In genomic region chr10:71409516-71410104, GRCh38 we compare ENCODE assay signal across 21 cellular contexts. TPM values are rescaled to one million over a fixed set of nuclear protein-coding genes. Genes with fewer than 3 reads are reported as not detected.
DNase-seq lines count a peak whose midpoint lies in the region; FAIRE-seq and TF ChIP-seq lines count a peak whose summit lies in the region.
"Had no signal": no experiment of that assay in that cellular context is flagged by ENCODE, and none has a peak within 500 bp of the region (broad histone marks: within the 10 kb centered on the region; RNA-seq: fewer than 3 reads in every experiment).

No MANE protein-coding gene starts in this region.

- intact Hi-C loops in ovary (cut with DNase I): no loop called here

- peaks cover 8% of the 10 kb centered on the region for H3K4me1 Mint-ChIP-seq in neural progenitor cell

- H2BK20ac ChIP-seq in H1 (ENCODE audit: low read length): no peak overlapping the region

- H3K27me3 Mint-ChIP-seq in neural progenitor cell (ENCODE audit: insufficient read depth, low read depth): no peaks in the 10 kb centered on the region

- no peak for TF ChIP-seq CTCF in H1 (IDR thresholded peaks at IDR 0.05; ENCODE audit: control extremely low read depth in 1 of 3, insufficient read depth in 1 of 3, low read depth in 1 of 3, low read length in 3 of 3)
- TF ChIP-seq CTCF in neural progenitor cell (IDR thresholded peaks at IDR 0.05): no peak
- no peak for TF ChIP-seq CTCF in ovary (IDR thresholded peaks at IDR 0.05)

- H3K36me3 ChIP-seq in H1 (ENCODE audit: control insufficient read depth in 2 of 4, insufficient read depth in 4 of 4, low read length in 3 of 4) (no peaks in the 10 kb centered on the region), neural progenitor cell (peaks cover 3% of the 10 kb centered on the region), ovary (no peaks in the 10 kb centered on the region)

- H3K14ac ChIP-seq in H1 (ENCODE audit: insufficient read length): no peak overlapping the region

- H3K4me1 ChIP-seq in H1 (replicated peaks in 1 of 4; ENCODE audit: control insufficient read depth in 3 of 4, insufficient read depth in 4 of 4, low read length in 3 of 4) (peaks cover 3 to 4% (median 4%) of the 10 kb centered on the region in 4 experiments; a peak in 4 of 7 replicates), neural progenitor cell (peaks cover 14% of the 10 kb centered on the region), ovary (ENCODE audit: insufficient read depth) (no peaks in the 10 kb centered on the region)

- H4K91ac ChIP-seq in H1 (replicated peaks; ENCODE audit: insufficient read length, low read length): no peak overlapping the region

- CTCF ChIA-PET in H1 (lab: Charles Lee; ENCODE audit: partially characterized antibody): interaction anchor here (0.5 to 3.8 kb wide), 9 partner anchors 12 to 429 kb away, joined by 3 to 15 read pairs (median 4); no protein-coding TSS in a partner anchor

- POLR2A ChIA-PET in H1 (lab: Charles Lee; ENCODE audit: partially characterized antibody): interaction anchor here (1.1 to 1.8 kb wide), 3 partner anchors 10 to 75 kb away, joined by 3 to 4 read pairs (median 3); no protein-coding TSS in a partner anchor

- H2AFZ ChIP-seq in H1 (ENCODE audit: low read length) (no peak overlapping the region), neural progenitor cell (replicated peaks) (peak overlapping the region; percentile 13)

- no peaks in the 10 kb centered on the region for H3K23me2 ChIP-seq in H1 (ENCODE audit: low read depth, low read length)

- H3K27me3 ChIP-seq in H1 (replicated peaks in 1 of 4; ENCODE audit: control insufficient read depth in 3 of 4, extremely low read depth in 1 of 4, insufficient read depth in 3 of 4, low read length in 3 of 4) (no peaks in the 10 kb centered on the region; a peak in 1 of 7 replicates), neural progenitor cell (peaks cover 3% of the 10 kb centered on the region), ovary (peaks cover 3% of the 10 kb centered on the region)

- TF ChIP-seq RAD21 in H1 (IDR thresholded peaks at IDR 0.05 in 1 of 2, conservative IDR thresholded peaks at IDR 0.05 in 1 of 2; ENCODE audit: low read depth in 2 of 2, low read length in 2 of 2): no peak

- H3K4me3 ChIP-seq in H1 (ENCODE audit: extremely low read depth in 1 of 4, insufficient read depth in 2 of 4, low read depth in 3 of 4, low read length in 4 of 4) (no peak overlapping the region), neural progenitor cell (no peak overlapping the region), ovary (no peak overlapping the region)

- TF ChIP-seq EP300 in H1 (IDR thresholded peaks at IDR 0.05; ENCODE audit: borderline replicate concordance in 1 of 2, low read depth in 2 of 2, low read length in 2 of 2): no peak
- TF ChIP-seq EP300 in ovary (IDR thresholded peaks at IDR 0.05): no peak

- no peak overlapping the region for H4K5ac ChIP-seq in H1 (ENCODE audit: insufficient read length, low read depth, low read length)

- 0 out of 2 replicates have a peak overlapping the region, but pooled peaks have one; percentile 31 for H2BK15ac ChIP-seq in H1 (ENCODE audit: low read length)

- H3F3A ChIP-seq in neural progenitor cell (ENCODE audit: low read depth): peaks cover 5% of the 10 kb centered on the region

- H3K79me2 ChIP-seq in H1 (ENCODE audit: control insufficient read depth in 1 of 2, insufficient read depth in 2 of 2, low read length in 2 of 2) (no peaks in the 10 kb centered on the region), neural progenitor cell (ENCODE audit: low read depth) (no peaks in the 10 kb centered on the region)

- no peak overlapping the region for H3K18ac ChIP-seq in H1 (ENCODE audit: extremely low read depth, low read length)

- H3K4me2 ChIP-seq in H1 (ENCODE audit: insufficient read depth in 1 of 2, low read depth in 2 of 2, low read length in 2 of 2) (no peak overlapping the region), neural progenitor cell (no peak overlapping the region)

- no peak overlapping the region for H2BK12ac ChIP-seq in H1 (ENCODE audit: low read depth, low read length)

- peak overlapping the region; percentile 30 for H3K27ac Mint-ChIP-seq in neural progenitor cell
- H3K27ac Mint-ChIP-seq: CD14-positive monocyte; CD8-positive, alpha-beta T cell; HFFc6 had no signal

- H3K9me3 ChIP-seq in H1 (ENCODE audit: insufficient read depth in 2 of 2, low read depth in 1 of 2, low read length in 1 of 2) (peaks cover 0 to 10% of the 10 kb centered on the region in 2 experiments; a peak in 1 of 4 replicates), neural progenitor cell (ENCODE audit: low read depth) (peaks cover 6% of the 10 kb centered on the region), ovary (no peaks in the 10 kb centered on the region)

- H2BK5ac ChIP-seq in H1 (ENCODE audit: low read depth, low read length): no peak overlapping the region

- H3K4ac ChIP-seq in H1 (replicated peaks; ENCODE audit: insufficient read length, low read depth, low read length): no peak overlapping the region

- no peak overlapping the region for H3K56ac ChIP-seq in H1 (replicated peaks; ENCODE audit: insufficient read length, low read depth, low read length)

- H2AK5ac ChIP-seq in H1 (ENCODE audit: low read depth, low read length): no peak overlapping the region

- no peak for FAIRE-seq in H1 (lab: Jason Lieb, UNC)
- FAIRE-seq: D721Med, G401.6, GM12891 had no signal

- peaks cover 8% of the 10 kb centered on the region for H3K9me3 Mint-ChIP-seq in neural progenitor cell

- H3K27ac ChIP-seq in H1 (ENCODE audit: low read depth, low read length): no peak overlapping the region
- no peak overlapping the region for H3K27ac ChIP-seq in neural progenitor cell
- no peak overlapping the region for H3K27ac ChIP-seq in ovary
- H3K27ac ChIP-seq: 22Rv1, HL-60 had no signal

- TF ChIP-seq POLR2A in H1 (IDR thresholded peaks at IDR 0.05; ENCODE audit: control extremely low read depth in 1 of 2, low read depth in 2 of 2, low read length in 2 of 2) (no peak), ovary (IDR thresholded peaks at IDR 0.05) (no peak)

- no peak overlapping the region for H3K23ac ChIP-seq in H1 (ENCODE audit: insufficient read length)

- H3K4me3 Mint-ChIP-seq in neural progenitor cell: no peak overlapping the region
- H3K4me3 Mint-ChIP-seq: CD14-positive monocyte; CD8-positive, alpha-beta T cell; HFFc6 had no signal

- no peaks in the 10 kb centered on the region for H3K79me1 ChIP-seq in H1 (ENCODE audit: low read depth, low read length)

- no peaks in the 10 kb centered on the region for H3K36me3 Mint-ChIP-seq in neural progenitor cell
- H3K36me3 Mint-ChIP-seq: CD14-positive monocyte; CD8-positive, alpha-beta T cell had no signal

- 76% methylated on average over 3 of the region's 3 CpGs; no CpG with 5 or more reads in 1 of the 2 experiments for WGBS in H1 (ENCODE audit: extremely low coverage in 1 of 2, insufficient coverage in 1 of 2, insufficient read length in 1 of 2, insufficient replicate concordance in 2 of 2, low coverage in 1 of 2, low lambda C conversion rate in 2 of 2, missing lambda C conversion rate in 1 of 2), 2 experiments
- 44 to 72% (median 65%) methylated on average over 3 of the region's 3 CpGs for WGBS in ovary, 3 donors

- DNase-seq in activated CD8-positive, alpha-beta memory T cell treated with anti-CD3 and anti-CD28 coated beads for 24 hours: peak; percentile 41
- no peak for DNase-seq in activated CD8-positive, alpha-beta memory T cell treated with anti-CD3 and anti-CD28 coated beads, Interleukin-2, amount 50 U/mL, for 4 hours
- peak in 1 of 2 experiments; percentile 46 for DNase-seq in H1 (ENCODE audit: low read depth in 1 of 2, low spot score in 2 of 2)
- no peak for DNase-seq in neural progenitor cell (ENCODE audit: low spot score)
- peak; percentile 30 for DNase-seq in ureter (ENCODE audit: low spot score)
- DNase-seq in ovary: no peak
- DNase-seq in T-helper 2 cell: no peak
- no peak for DNase-seq in stimulated activated CD4-positive, alpha-beta T cell treated with anti-CD3 and anti-CD28 coated beads, Interleukin-1b, Interleukin-23, amount 100 ng/mL, for 48 hours
- DNase-seq: COR-L47, DMS153, DMS79 treated with DMSO at 0.1 percent for 48 hours, EL, HCEC 1CT, HFFc6 had no signal

- H2BK120ac ChIP-seq in H1 (replicated peaks; ENCODE audit: low read depth, low read length): no peak overlapping the region

- H4K20me1 ChIP-seq in H1 (replicated peaks in 1 of 2; ENCODE audit: control insufficient read depth in 1 of 2, insufficient read depth in 2 of 2, low read length in 2 of 2): no peaks in the 10 kb centered on the region
- no peaks in the 10 kb centered on the region for H4K20me1 ChIP-seq in neural progenitor cell (ENCODE audit: low read depth)

- H3K9ac ChIP-seq in H1 (replicated peaks in 1 of 4; ENCODE audit: extremely low read depth in 1 of 4, low read depth in 3 of 4, low read length in 3 of 4) (no peak overlapping the region), neural progenitor cell (no peak overlapping the region)

- H4K8ac ChIP-seq in H1 (ENCODE audit: extremely low read depth, insufficient read depth, low read length): no peak overlapping the region

TF ChIP-seq in H1, 55 proteins besides CTCF, POLR2A, EP300 and RAD21 (continues in another document):
- TF ChIP-seq EGR1 (IDR thresholded peaks at IDR 0.05; ENCODE audit: borderline replicate concordance, low read depth, low read length): no peak
- TF ChIP-seq PHF8 (conservative IDR thresholded peaks at IDR 0.05; ENCODE audit: low read depth, low read length): no peak
- TF ChIP-seq RBBP5 (IDR thresholded peaks at IDR 0.05; ENCODE audit: borderline replicate concordance, low read depth, low read length): no peak
- TF ChIP-seq ASH2L (IDR thresholded peaks at IDR 0.05; ENCODE audit: low read length): no peak
- no peak for TF ChIP-seq SIRT6 (IDR thresholded peaks at IDR 0.05; ENCODE audit: low read length)
- TF ChIP-seq CHD1 (IDR thresholded peaks at IDR 0.05; ENCODE audit: low read depth, low read length): no peak

RNA-seq across cellular contexts. Expression of gene CDH23, which starts 12.9 kb away (rescaled TPM):
- total RNA-seq in H1 (2021; fragmentation: NEBNext Ultra II Directional; extraction: Animal tissue kit (Norgen Biotek cat#: 25700)): 1.9 and 2.0 TPM in 2 replicates
- polyA plus RNA-seq in H1 (2011; rRNA removed) (4.9 and 6.3 TPM in 2 replicates), ovary (10 to 100 TPM; 10.9 to 13.3 TPM)
- polyA plus RNA-seq in H1 (2011; cell fraction: cytosol; rRNA removed): 3.3 TPM
- polyA plus RNA-seq in H1 (2011; cell fraction: nucleus; rRNA removed): 7.7 TPM
- polyA plus RNA-seq in H1 (2012, experiment 1 of 2): 1.9 to 4.6 TPM (median 3.2 TPM) in 4 replicates
- 1.8 TPM for polyA plus RNA-seq in H1 (2012, experiment 2 of 2)
- polyA plus RNA-seq in H1 (2013, experiment 1 of 2): 1.3 TPM
- polyA plus RNA-seq in H1 (2013, experiment 2 of 2): 1.4 TPM
- polyA minus RNA-seq in H1 (2011; rRNA and poly(A)+ RNA removed): 7.2 and 10.5 TPM in 2 replicates
- polyA minus RNA-seq in H1 (2011; cell fraction: cytosol; rRNA and poly(A)+ RNA removed): 2.6 TPM
- 6.9 TPM for polyA minus RNA-seq in H1 (2011; cell fraction: nucleus; rRNA and poly(A)+ RNA removed)
- total RNA-seq in neural progenitor cell (ENCODE audit: low replicate concordance) (5.9 and 10.3 TPM in 2 replicates), ureter (79.3 TPM), ovary (100 to 1,000 TPM in 1 of 7 donors, 10 to 100 TPM in 5, 1 to 10 TPM in 1; 7.5 to 108 (median 40.5) TPM)

Comparison
In these comparisons a context has a peak if more than half of its experiments do, and no peak if none do; other contexts are left out.
1. DNase-seq: peak in activated CD8-positive, alpha-beta memory T cell treated with anti-CD3 and anti-CD28 coated beads for 24 hours (single experiment) and ureter (single experiment); none in activated CD8-positive, alpha-beta memory T cell treated with anti-CD3 and anti-CD28 coated beads, Interleukin-2, amount 50 U/mL, for 4 hours (single experiment), neural progenitor cell (single experiment), ovary (0 of 5), T-helper 2 cell (0 of 5) and stimulated activated CD4-positive, alpha-beta T cell treated with anti-CD3 and anti-CD28 coated beads, Interleukin-1b, Interleukin-23, amount 100 ng/mL, for 48 hours (single experiment).